ENCODE assay signal across 1 cellular context in the genomic region with DNA sequence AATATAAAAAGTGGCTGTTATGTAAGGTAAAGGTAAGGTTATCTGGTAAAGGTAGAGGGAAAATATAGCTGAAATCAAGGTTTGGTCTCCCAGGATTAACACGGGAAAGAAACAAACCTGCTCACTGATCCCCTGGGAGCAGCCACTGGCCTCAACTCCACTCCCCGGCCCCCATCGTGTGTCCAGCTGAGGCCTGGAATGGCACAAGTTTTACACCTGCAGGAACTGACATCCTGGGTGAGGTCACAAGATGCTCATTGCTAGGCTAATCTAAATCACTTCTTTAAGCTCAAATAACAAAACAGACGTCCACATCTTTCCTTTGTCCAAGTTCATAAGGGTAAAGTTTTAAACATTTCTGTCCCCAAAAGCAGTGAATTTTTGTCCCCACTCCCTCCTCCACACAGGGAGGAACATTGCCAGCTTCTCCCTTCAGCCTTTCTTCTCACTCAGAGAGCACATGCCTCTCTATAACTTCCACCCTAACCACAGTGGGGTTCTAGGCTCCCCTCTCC.
TF ChIP-seq lines count a peak whose summit lies in the region.

No MANE protein-coding gene starts in this region.

TF ChIP-seq in liver, 16 proteins besides CTCF, POLR2A, EP300 and RAD21:
- TF ChIP-seq HNF4G (IDR thresholded peaks at IDR 0.05) (no peak), FOXA2 (IDR thresholded peaks at IDR 0.05) (no peak), SP1 (IDR thresholded peaks at IDR 0.05) (no peak)
TF ChIP-seq in liver: peak in this region for 0.
